Comparison of ENCODE assay signal across 1 cellular context in the genomic region with DNA sequence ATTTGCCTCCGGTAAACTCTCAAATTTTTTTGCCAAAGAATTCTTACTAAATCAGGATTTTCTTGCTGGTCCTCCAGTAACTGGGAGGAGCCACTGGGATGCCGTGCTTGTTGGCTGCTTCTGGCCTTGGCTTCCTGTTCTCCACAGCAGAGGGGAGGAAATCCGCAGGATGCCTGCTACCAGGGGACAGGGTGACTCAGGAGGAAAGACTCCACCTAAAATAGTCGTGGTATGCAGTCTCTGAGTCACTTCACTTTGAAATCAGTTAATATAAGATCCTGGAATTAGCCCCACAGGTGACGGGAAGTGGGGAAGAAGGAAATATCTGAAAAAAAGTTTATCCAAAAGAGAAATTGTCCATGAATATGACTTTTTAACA.
TF ChIP-seq lines count a peak whose summit lies in the region.

No MANE protein-coding gene starts in this region.

TF ChIP-seq in endothelial cell of umbilical vein, 7 proteins besides CTCF, POLR2A, EP300 and RAD21 (continued from another document):
- TF ChIP-seq JUN (IDR thresholded peaks at IDR 0.05; ENCODE audit: borderline replicate concordance, insufficient read depth, insufficient read length, low read depth) (peak; percentile 99), EZH2 (IDR thresholded peaks at IDR 0.05; ENCODE audit: borderline replicate concordance, low read depth, low read length, severe bottlenecking) (no peak), POLR2AphosphoS5 (IDR thresholded peaks at IDR 0.05; ENCODE audit: insufficient read depth, low read depth, low read length) (peak; percentile 99)
